ENCODE assay signal across 12 cellular contexts in the genomic region with DNA sequence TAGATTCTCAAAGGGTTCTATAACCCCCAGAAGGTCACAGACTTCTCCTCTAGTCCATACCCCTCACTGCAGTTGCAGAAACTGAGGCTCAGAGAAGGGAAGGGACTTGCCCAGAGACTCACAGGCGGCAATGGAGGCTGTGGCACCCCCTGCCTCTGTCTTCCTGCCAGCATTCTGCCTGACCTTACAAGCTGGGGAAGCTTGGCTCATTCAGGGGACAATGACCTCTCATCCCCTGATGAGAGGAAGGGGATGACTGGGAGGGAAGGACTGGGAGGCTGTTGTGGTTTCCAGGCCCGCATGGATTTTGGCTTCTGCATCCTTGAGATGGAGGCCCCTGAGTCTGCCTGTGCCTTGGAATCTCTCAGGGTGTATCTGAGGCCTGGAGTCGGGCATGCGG. TPM values are rescaled to one million over a fixed set of nuclear protein-coding genes. Genes with fewer than 3 reads are reported as not detected.
DNase-seq lines count a peak whose midpoint lies in the region; ATAC-seq and TF ChIP-seq lines count a peak whose summit lies in the region.
"Had no signal": no experiment of that assay in that cellular context is flagged by ENCODE, and none has a peak within 500 bp of the region (broad histone marks: within the 10 kb centered on the region; RNA-seq: fewer than 3 reads in every experiment).

No MANE protein-coding gene starts in this region.

- no peaks in the 10 kb centered on the region for H3K27me3 Mint-ChIP-seq in type B pancreatic cell
- no peaks in the 10 kb centered on the region for H3K27me3 Mint-ChIP-seq in activated T-helper 17 cell treated with anti-CD3 and anti-CD28 coated beads, Interleukin-2, amount 50 U/mL, for 72 hours
- H3K27me3 Mint-ChIP-seq: activated naive CD8-positive, alpha-beta T cell; CD4-positive, alpha-beta memory T cell had no signal

- H3K4me1 Mint-ChIP-seq in type B pancreatic cell (ENCODE audit: unreplicated experiment), result peaks cover 55% of the 10 kb centered on the region
- H3K4me1 Mint-ChIP-seq in activated T-helper 17 cell treated with anti-CD3 and anti-CD28 coated beads, Interleukin-2, amount 50 U/mL, for 72 hours, result no peaks in the 10 kb centered on the region
- H3K4me1 Mint-ChIP-seq: CD4-positive, alpha-beta memory T cell had no signal

- TF ChIP-seq CTCF in WERI-Rb-1 (IDR thresholded peaks at IDR 0.05; ENCODE audit: low read depth, low read length) (no peak), esophagus muscularis mucosa (IDR thresholded peaks at IDR 0.05) (no peak), parathyroid adenoma (IDR thresholded peaks at IDR 0.05) (no peak), type B pancreatic cell (conservative IDR thresholded peaks at IDR 0.05) (no peak), left lung (IDR thresholded peaks at IDR 0.05) (no peak)

- H3K4me3 ChIP-seq in WERI-Rb-1 (ENCODE audit: low read depth, low read length) (no peak overlapping the region), esophagus muscularis mucosa (no peak overlapping the region), parathyroid adenoma (ENCODE audit: low read depth, low read length) (no peak overlapping the region), left lung (peak overlapping the region in 1 of 2 donors; percentile 9)

- peak overlapping the region; percentile 93 for H3K27ac ChIP-seq in WERI-Rb-1
- peak overlapping the region; percentile 28 to 53 (median 41) for H3K27ac ChIP-seq in esophagus muscularis mucosa (replicated peaks in 1 of 4)
- H3K27ac ChIP-seq in parathyroid adenoma, result peak overlapping the region; percentile 80
- H3K27ac ChIP-seq in left lung, result peak overlapping the region in 1 of 2 donors; percentile 70

- no peak overlapping the region for H3K4me2 ChIP-seq in parathyroid adenoma (ENCODE audit: low read length)

- H3K4me1 ChIP-seq in esophagus muscularis mucosa, result peaks cover 89 to 100% (median 99%) of the 10 kb centered on the region in 4 donors
- peaks cover 59% of the 10 kb centered on the region for H3K4me1 ChIP-seq in parathyroid adenoma
- peaks cover 47 to 99% of the 10 kb centered on the region in 2 donors for H3K4me1 ChIP-seq in left lung

- H3K36me3 ChIP-seq in WERI-Rb-1 (no peaks in the 10 kb centered on the region; the same call in 1 of the 2 replicates), esophagus muscularis mucosa (no peaks in the 10 kb centered on the region), parathyroid adenoma (ENCODE audit: control insufficient read depth, insufficient read depth, low read length) (no peaks in the 10 kb centered on the region), left lung (no peaks in the 10 kb centered on the region)

- 54% methylated on average over 3 of the region's 4 CpGs for whole genome bisulfite sequencing in esophagus muscularis mucosa

- no peak for TF ChIP-seq EP300 in esophagus muscularis mucosa (IDR thresholded peaks at IDR 0.05)

- H2AFZ ChIP-seq in parathyroid adenoma, result no peak overlapping the region

- DNase-seq in WERI-Rb-1 (no peak), esophagus muscularis mucosa (ENCODE audit: extremely low spot score) (no peak), type B pancreatic cell (ENCODE audit: extremely low spot score, unreplicated experiment) (no peak), left lung (no peak)
- DNase-seq: CD4-positive, alpha-beta memory T cell; EL; NCI-H2029 treated with DMSO at 0.1 percent for 48 hours had no signal

- intact Hi-C loops in esophagus muscularis mucosa (cut with DNase I), result no loop called here
- intact Hi-C loops in left lung (cut with DNase I), result no loop called here

- no peaks in the 10 kb centered on the region for H3K36me3 Mint-ChIP-seq in type B pancreatic cell
- no peaks in the 10 kb centered on the region for H3K36me3 Mint-ChIP-seq in activated T-helper 17 cell treated with anti-CD3 and anti-CD28 coated beads, Interleukin-2, amount 50 U/mL, for 72 hours (ENCODE audit: low read depth)
- H3K36me3 Mint-ChIP-seq: activated naive CD8-positive, alpha-beta T cell; CD4-positive, alpha-beta memory T cell had no signal

- H3K79me2 ChIP-seq in parathyroid adenoma, result peaks cover 54% of the 10 kb centered on the region

- no peaks in the 10 kb centered on the region for H3K9me3 Mint-ChIP-seq in type B pancreatic cell
- no peaks in the 10 kb centered on the region for H3K9me3 Mint-ChIP-seq in activated T-helper 17 cell treated with anti-CD3 and anti-CD28 coated beads, Interleukin-2, amount 50 U/mL, for 72 hours
- H3K9me3 Mint-ChIP-seq: CD4-positive, alpha-beta memory T cell; nephron had no signal

- H3K9me3 ChIP-seq in WERI-Rb-1 (ENCODE audit: severe bottlenecking) (no peaks in the 10 kb centered on the region), esophagus muscularis mucosa (no peaks in the 10 kb centered on the region), parathyroid adenoma (ENCODE audit: control insufficient read depth, low read length) (no peaks in the 10 kb centered on the region), left lung (no peaks in the 10 kb centered on the region)

- H3K27me3 ChIP-seq in WERI-Rb-1 (ENCODE audit: insufficient read depth, low read depth, severe bottlenecking) (no peaks in the 10 kb centered on the region), esophagus muscularis mucosa (no peaks in the 10 kb centered on the region), parathyroid adenoma (ENCODE audit: control insufficient read depth, insufficient read depth, low read length) (no peaks in the 10 kb centered on the region), left lung (no peaks in the 10 kb centered on the region)

- TF ChIP-seq POLR2A in esophagus muscularis mucosa (IDR thresholded peaks at IDR 0.05; ENCODE audit: low read depth), result no peak

- no peak overlapping the region for H3K9ac ChIP-seq in parathyroid adenoma

- H3K27ac Mint-ChIP-seq in type B pancreatic cell, result peak overlapping the region; percentile 85
- H3K27ac Mint-ChIP-seq in activated T-helper 17 cell treated with anti-CD3 and anti-CD28 coated beads, Interleukin-2, amount 50 U/mL, for 72 hours, result no peak overlapping the region
- H3K27ac Mint-ChIP-seq: activated naive CD8-positive, alpha-beta T cell; CD4-positive, alpha-beta memory T cell had no signal

- peak overlapping the region; percentile 20 for H3K4me3 Mint-ChIP-seq in type B pancreatic cell
- no peak overlapping the region for H3K4me3 Mint-ChIP-seq in activated T-helper 17 cell treated with anti-CD3 and anti-CD28 coated beads, Interleukin-2, amount 50 U/mL, for 72 hours
- H3K4me3 Mint-ChIP-seq: activated naive CD8-positive, alpha-beta T cell; CD4-positive, alpha-beta memory T cell; nephron had no signal

- ATAC-seq in GM18511 (IDR thresholded peaks at IDR 0.05; ENCODE audit: unreplicated experiment), result no peak
- no peak for ATAC-seq in left lung
- ATAC-seq in activated T-helper 17 cell treated with anti-CD3 and anti-CD28 coated beads, Interleukin-2, amount 50 U/mL, for 72 hours (replicated peaks), result no peak

RNA-seq across cellular contexts. Expression of gene NDST1, which starts 0.9 kb away (rescaled TPM):
- 100 to 1,000 TPM in 1 of 4 donors, 10 to 100 TPM in 3; 48.2 to 113 (median 74.5) TPM for total RNA-seq in esophagus muscularis mucosa
- 96.5 and 101 TPM in 2 replicates for total RNA-seq in type B pancreatic cell (ENCODE audit: low replicate concordance)
- 100 to 1,000 TPM in 1 of 2 donors, 10 to 100 TPM in 1; 89.3 to 100 TPM for total RNA-seq in left lung
- 1 to 10 TPM in 1 of 2 donors, under 1 TPM in 1; 0.48 to 1.8 TPM for total RNA-seq in activated T-helper 17 cell treated with anti-CD3 and anti-CD28 coated beads, Interleukin-2, amount 50 U/mL, for 72 hours

RNA-seq across cellular contexts. Expression of gene RPS14, which starts 59.3 kb away (rescaled TPM):
- total RNA-seq in esophagus muscularis mucosa (1,000 to 10,000 TPM; 1,492 to 3,727 (median 2,626) TPM), type B pancreatic cell (ENCODE audit: low replicate concordance) (2,469 and 2,543 TPM in 2 replicates), left lung (1,000 to 10,000 TPM; 1,428 to 1,504 TPM)
- total RNA-seq in activated T-helper 17 cell treated with anti-CD3 and anti-CD28 coated beads, Interleukin-2, amount 50 U/mL, for 72 hours, result 1,000 to 10,000 TPM; 2,772 to 2,939 TPM

Comparison
In these comparisons a context has a peak if more than half of its experiments do, and no peak if none do; other contexts are left out.
1. RNA of gene NDST1, which starts 0.9 kb away (total RNA-seq): 96.5 to 101 TPM in type B pancreatic cell, 89.3 to 100 TPM in left lung and 48.2 to 113 TPM in esophagus muscularis mucosa; 0.48 to 1.8 TPM in activated T-helper 17 cell treated with anti-CD3 and anti-CD28 coated beads, Interleukin-2, amount 50 U/mL, for 72 hours; every median in the first group is over 10 times any median in the second.